In the genomic region with DNA sequence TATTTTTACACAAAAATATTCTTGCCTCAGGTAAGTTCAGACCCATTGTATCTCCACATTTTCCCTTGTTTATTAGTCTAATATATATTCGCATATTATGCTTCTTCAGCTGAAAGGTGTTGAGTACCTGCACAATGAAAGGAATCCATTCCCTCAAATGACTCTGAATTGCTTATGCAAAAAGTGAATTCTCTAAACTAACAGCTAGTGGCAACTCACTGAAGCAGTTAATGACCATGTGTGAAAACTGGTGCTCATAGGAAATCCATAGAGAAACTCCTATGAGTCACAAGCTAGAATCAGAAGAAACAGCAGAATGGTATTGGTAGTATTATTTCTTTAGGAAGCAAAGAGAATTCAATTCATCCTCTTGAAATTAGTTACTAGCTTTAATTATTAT, we compare ENCODE assay signal across 1 cellular context.
TF ChIP-seq lines count a peak whose summit lies in the region.

No MANE protein-coding gene starts in this region.

TF ChIP-seq in H1, 55 proteins besides CTCF, POLR2A, EP300 and RAD21:
- TF ChIP-seq RNF2 (IDR thresholded peaks at IDR 0.05; ENCODE audit: borderline replicate concordance, low read depth, low read length, missing control alignments, poor library complexity, severe bottlenecking) (no peak), GABPA (IDR thresholded peaks at IDR 0.05; ENCODE audit: borderline replicate concordance, insufficient read depth, low read length) (no peak), EGR1 (IDR thresholded peaks at IDR 0.05; ENCODE audit: borderline replicate concordance, low read depth, low read length) (no peak), ATF2 (IDR thresholded peaks at IDR 0.05; ENCODE audit: low read length) (no peak), CBX5 (IDR thresholded peaks at IDR 0.05; ENCODE audit: low read depth, low read length) (no peak), GTF2F1 (IDR thresholded peaks at IDR 0.05; ENCODE audit: borderline replicate concordance, low read depth, low read length) (no peak), CBX8 (IDR thresholded peaks at IDR 0.05; ENCODE audit: borderline replicate concordance, low read depth, low read length) (no peak), SP4 (IDR thresholded peaks at IDR 0.05; ENCODE audit: low read length) (no peak), SP2 (IDR thresholded peaks at IDR 0.05; ENCODE audit: low read length) (no peak), KDM4A (IDR thresholded peaks at IDR 0.05; ENCODE audit: low read depth, low read length, severe bottlenecking) (no peak), NRF1 (IDR thresholded peaks at IDR 0.05; ENCODE audit: low read depth, low read length) (no peak), HDAC2 (IDR thresholded peaks at IDR 0.05; ENCODE audit: borderline replicate concordance in 1 of 2, low read depth in 2 of 2, low read length in 2 of 2) (no peak), CEBPB (IDR thresholded peaks at IDR 0.05; ENCODE audit: low read depth, low read length) (no peak), CHD2 (IDR thresholded peaks at IDR 0.05; ENCODE audit: low read length) (no peak)
TF ChIP-seq in H1: peak in this region for 0.
